Comparison of ENCODE assay signal across 2 cellular contexts in the genomic region with DNA sequence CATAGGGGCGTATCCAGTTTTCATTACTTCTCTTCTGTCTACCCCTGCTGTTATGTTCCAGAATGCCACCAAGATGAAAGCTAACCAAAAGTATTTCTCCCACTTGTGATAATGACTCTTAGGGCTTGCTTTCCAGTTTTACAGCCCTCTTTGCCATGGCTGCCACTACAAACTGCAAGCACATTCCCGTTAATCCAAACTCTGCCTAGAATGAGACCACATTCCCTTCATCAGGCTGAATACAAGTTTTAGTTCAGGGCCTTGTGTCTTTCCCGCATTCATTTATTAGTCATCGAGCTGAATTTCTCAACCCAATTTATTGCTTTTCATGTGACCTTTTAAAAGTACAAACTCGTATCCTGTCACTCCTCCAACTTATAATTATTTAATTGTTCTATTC.
TF ChIP-seq lines count a peak whose summit lies in the region.

No MANE protein-coding gene starts in this region.

TF ChIP-seq in HCT116, 20 proteins besides CTCF, POLR2A, EP300 and RAD21:
- TF ChIP-seq TCF7L2 (IDR thresholded peaks at IDR 0.05; ENCODE audit: borderline replicate concordance, extremely low read depth, insufficient read depth, insufficient read length) (peak; percentile 67), SP1 (IDR thresholded peaks at IDR 0.05; ENCODE audit: low read depth) (no peak), CEBPB (IDR thresholded peaks at IDR 0.05; ENCODE audit: low read depth) (peak; percentile 11; the same call in 1 of the 2 replicates)

TF ChIP-seq in HepG2, 621 proteins besides CTCF, POLR2A, EP300 and RAD21:
- TF ChIP-seq, protein P1, sequence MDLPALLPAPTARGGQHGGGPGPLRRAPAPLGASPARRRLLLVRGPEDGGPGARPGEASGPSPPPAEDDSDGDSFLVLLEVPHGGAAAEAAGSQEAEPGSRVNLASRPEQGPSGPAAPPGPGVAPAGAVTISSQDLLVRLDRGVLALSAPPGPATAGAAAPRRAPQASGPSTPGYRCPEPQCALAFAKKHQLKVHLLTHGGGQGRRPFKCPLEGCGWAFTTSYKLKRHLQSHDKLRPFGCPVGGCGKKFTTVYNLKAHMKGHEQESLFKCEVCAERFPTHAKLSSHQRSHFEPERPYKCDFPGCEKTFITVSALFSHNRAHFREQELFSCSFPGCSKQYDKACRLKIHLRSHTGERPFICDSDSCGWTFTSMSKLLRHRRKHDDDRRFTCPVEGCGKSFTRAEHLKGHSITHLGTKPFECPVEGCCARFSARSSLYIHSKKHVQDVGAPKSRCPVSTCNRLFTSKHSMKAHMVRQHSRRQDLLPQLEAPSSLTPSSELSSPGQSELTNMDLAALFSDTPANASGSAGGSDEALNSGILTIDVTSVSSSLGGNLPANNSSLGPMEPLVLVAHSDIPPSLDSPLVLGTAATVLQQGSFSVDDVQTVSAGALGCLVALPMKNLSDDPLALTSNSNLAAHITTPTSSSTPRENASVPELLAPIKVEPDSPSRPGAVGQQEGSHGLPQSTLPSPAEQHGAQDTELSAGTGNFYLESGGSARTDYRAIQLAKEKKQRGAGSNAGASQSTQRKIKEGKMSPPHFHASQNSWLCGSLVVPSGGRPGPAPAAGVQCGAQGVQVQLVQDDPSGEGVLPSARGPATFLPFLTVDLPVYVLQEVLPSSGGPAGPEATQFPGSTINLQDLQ (CRISPR knock-in tag; IDR thresholded peaks at IDR 0.05): no peak
- TF ChIP-seq CBX5 (CRISPR knock-in tag; IDR thresholded peaks at IDR 0.05; ENCODE audit: borderline replicate concordance): no peak
